Comparison of ENCODE assay signal across 1 cellular context in genomic region chr10:934746-935406, GRCh38.
TF ChIP-seq lines count a peak whose summit lies in the region.

No MANE protein-coding gene starts in this region.

TF ChIP-seq in HepG2, 621 proteins besides CTCF, POLR2A, EP300 and RAD21 (continues in another document):
- TF ChIP-seq ZNF577 (CRISPR knock-in tag; IDR thresholded peaks at IDR 0.05; ENCODE audit: borderline replicate concordance, low read depth) (no peak), ZNF468 (CRISPR knock-in tag; IDR thresholded peaks at IDR 0.05) (no peak), EEA1 (CRISPR knock-in tag; IDR thresholded peaks at IDR 0.05; ENCODE audit: borderline replicate concordance) (no peak), IRF2 (CRISPR knock-in tag; IDR thresholded peaks at IDR 0.05) (no peak), ARHGAP35 (CRISPR knock-in tag; IDR thresholded peaks at IDR 0.05; ENCODE audit: borderline replicate concordance) (no peak), ZFP36 (IDR thresholded peaks at IDR 0.05; ENCODE audit: borderline replicate concordance, low read depth, low read length, partially characterized antibody) (no peak), ZNF558 (CRISPR knock-in tag; IDR thresholded peaks at IDR 0.05; ENCODE audit: borderline replicate concordance) (no peak), FOSL1 (CRISPR knock-in tag; IDR thresholded peaks at IDR 0.05; ENCODE audit: borderline replicate concordance) (no peak), AGO1 (IDR thresholded peaks at IDR 0.05; ENCODE audit: low read depth, low read length, poor library complexity, severe bottlenecking) (no peak), ZNF768 (CRISPR knock-in tag; IDR thresholded peaks at IDR 0.05) (no peak), SIX1 (CRISPR knock-in tag; IDR thresholded peaks at IDR 0.05; ENCODE audit: borderline replicate concordance) (no peak), FOXK2 (IDR thresholded peaks at IDR 0.05) (no peak), ZNF292 (CRISPR knock-in tag; IDR thresholded peaks at IDR 0.05; ENCODE audit: borderline replicate concordance, low read depth) (no peak), HMGA1 (CRISPR knock-in tag; conservative IDR thresholded peaks at IDR 0.05) (no peak), ZNF782 (CRISPR knock-in tag; IDR thresholded peaks at IDR 0.05; ENCODE audit: borderline replicate concordance) (no peak), ZNF280D (CRISPR knock-in tag; IDR thresholded peaks at IDR 0.05) (no peak), ZNF556 (CRISPR knock-in tag; IDR thresholded peaks at IDR 0.05; ENCODE audit: borderline replicate concordance) (peak; percentile 58; the same call in 1 of the 2 replicates), LCORL (IDR thresholded peaks at IDR 0.05) (no peak), LCORL (CRISPR knock-in tag; IDR thresholded peaks at IDR 0.05) (peak; percentile 51; the same call in 1 of the 2 replicates), ZKSCAN1 (IDR thresholded peaks at IDR 0.05; ENCODE audit: low read length) (no peak), SKI (IDR thresholded peaks at IDR 0.05; ENCODE audit: partially characterized antibody) (no peak), ZBTB39 (CRISPR knock-in tag; IDR thresholded peaks at IDR 0.05) (no peak), ZNF383 (CRISPR knock-in tag; IDR thresholded peaks at IDR 0.05; ENCODE audit: borderline replicate concordance) (no peak), HNF1A (IDR thresholded peaks at IDR 0.05; ENCODE audit: low read depth) (no peak), HNF1A (CRISPR knock-in tag; IDR thresholded peaks at IDR 0.05; ENCODE audit: borderline replicate concordance) (no peak), ZSCAN21 (CRISPR knock-in tag; IDR thresholded peaks at IDR 0.05; ENCODE audit: borderline replicate concordance) (no peak), ZNF639 (CRISPR knock-in tag; conservative IDR thresholded peaks at IDR 0.05) (no peak), ZNF550 (CRISPR knock-in tag; IDR thresholded peaks at IDR 0.05; ENCODE audit: borderline replicate concordance) (no peak), ZNF430 (CRISPR knock-in tag; IDR thresholded peaks at IDR 0.05) (peak; percentile 24; the same call in 1 of the 2 replicates), HHEX (CRISPR knock-in tag; IDR thresholded peaks at IDR 0.05) (no peak), ONECUT2 (CRISPR knock-in tag; IDR thresholded peaks at IDR 0.05) (no peak)
- TF ChIP-seq, protein P1, sequence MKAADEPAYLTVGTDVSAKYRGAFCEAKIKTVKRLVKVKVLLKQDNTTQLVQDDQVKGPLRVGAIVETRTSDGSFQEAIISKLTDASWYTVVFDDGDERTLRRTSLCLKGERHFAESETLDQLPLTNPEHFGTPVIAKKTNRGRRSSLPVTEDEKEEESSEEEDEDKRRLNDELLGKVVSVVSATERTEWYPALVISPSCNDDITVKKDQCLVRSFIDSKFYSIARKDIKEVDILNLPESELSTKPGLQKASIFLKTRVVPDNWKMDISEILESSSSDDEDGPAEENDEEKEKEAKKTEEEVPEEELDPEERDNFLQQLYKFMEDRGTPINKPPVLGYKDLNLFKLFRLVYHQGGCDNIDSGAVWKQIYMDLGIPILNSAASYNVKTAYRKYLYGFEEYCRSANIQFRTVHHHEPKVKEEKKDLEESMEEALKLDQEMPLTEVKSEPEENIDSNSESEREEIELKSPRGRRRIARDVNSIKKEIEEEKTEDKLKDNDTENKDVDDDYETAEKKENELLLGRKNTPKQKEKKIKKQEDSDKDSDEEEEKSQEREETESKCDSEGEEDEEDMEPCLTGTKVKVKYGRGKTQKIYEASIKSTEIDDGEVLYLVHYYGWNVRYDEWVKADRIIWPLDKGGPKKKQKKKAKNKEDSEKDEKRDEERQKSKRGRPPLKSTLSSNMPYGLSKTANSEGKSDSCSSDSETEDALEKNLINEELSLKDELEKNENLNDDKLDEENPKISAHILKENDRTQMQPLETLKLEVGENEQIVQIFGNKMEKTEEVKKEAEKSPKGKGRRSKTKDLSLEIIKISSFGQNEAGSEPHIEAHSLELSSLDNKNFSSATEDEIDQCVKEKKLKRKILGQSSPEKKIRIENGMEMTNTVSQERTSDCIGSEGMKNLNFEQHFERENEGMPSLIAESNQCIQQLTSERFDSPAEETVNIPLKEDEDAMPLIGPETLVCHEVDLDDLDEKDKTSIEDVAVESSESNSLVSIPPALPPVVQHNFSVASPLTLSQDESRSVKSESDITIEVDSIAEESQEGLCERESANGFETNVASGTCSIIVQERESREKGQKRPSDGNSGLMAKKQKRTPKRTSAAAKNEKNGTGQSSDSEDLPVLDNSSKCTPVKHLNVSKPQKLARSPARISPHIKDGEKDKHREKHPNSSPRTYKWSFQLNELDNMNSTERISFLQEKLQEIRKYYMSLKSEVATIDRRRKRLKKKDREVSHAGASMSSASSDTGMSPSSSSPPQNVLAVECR (CRISPR knock-in tag; IDR thresholded peaks at IDR 0.05; ENCODE audit: borderline replicate concordance): no peak; the same call in 1 of the 2 replicates
- TF ChIP-seq, protein P2, sequence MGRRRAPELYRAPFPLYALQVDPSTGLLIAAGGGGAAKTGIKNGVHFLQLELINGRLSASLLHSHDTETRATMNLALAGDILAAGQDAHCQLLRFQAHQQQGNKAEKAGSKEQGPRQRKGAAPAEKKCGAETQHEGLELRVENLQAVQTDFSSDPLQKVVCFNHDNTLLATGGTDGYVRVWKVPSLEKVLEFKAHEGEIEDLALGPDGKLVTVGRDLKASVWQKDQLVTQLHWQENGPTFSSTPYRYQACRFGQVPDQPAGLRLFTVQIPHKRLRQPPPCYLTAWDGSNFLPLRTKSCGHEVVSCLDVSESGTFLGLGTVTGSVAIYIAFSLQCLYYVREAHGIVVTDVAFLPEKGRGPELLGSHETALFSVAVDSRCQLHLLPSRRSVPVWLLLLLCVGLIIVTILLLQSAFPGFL (CRISPR knock-in tag; IDR thresholded peaks at IDR 0.05): no peak
- TF ChIP-seq, protein P3, sequence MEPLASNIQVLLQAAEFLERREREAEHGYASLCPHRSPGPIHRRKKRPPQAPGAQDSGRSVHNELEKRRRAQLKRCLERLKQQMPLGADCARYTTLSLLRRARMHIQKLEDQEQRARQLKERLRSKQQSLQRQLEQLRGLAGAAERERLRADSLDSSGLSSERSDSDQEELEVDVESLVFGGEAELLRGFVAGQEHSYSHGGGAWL (CRISPR knock-in tag; IDR thresholded peaks at IDR 0.05): no peak
- TF ChIP-seq, protein P4, sequence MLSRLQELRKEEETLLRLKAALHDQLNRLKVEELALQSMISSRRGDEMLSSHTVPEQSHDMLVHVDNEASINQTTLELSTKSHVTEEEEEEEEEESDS (CRISPR knock-in tag; IDR thresholded peaks at IDR 0.05; ENCODE audit: borderline replicate concordance): no peak
- TF ChIP-seq, protein P5, sequence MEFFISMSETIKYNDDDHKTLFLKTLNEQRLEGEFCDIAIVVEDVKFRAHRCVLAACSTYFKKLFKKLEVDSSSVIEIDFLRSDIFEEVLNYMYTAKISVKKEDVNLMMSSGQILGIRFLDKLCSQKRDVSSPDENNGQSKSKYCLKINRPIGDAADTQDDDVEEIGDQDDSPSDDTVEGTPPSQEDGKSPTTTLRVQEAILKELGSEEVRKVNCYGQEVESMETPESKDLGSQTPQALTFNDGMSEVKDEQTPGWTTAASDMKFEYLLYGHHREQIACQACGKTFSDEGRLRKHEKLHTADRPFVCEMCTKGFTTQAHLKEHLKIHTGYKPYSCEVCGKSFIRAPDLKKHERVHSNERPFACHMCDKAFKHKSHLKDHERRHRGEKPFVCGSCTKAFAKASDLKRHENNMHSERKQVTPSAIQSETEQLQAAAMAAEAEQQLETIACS (CRISPR knock-in tag; IDR thresholded peaks at IDR 0.05): no peak
- TF ChIP-seq, protein P6, sequence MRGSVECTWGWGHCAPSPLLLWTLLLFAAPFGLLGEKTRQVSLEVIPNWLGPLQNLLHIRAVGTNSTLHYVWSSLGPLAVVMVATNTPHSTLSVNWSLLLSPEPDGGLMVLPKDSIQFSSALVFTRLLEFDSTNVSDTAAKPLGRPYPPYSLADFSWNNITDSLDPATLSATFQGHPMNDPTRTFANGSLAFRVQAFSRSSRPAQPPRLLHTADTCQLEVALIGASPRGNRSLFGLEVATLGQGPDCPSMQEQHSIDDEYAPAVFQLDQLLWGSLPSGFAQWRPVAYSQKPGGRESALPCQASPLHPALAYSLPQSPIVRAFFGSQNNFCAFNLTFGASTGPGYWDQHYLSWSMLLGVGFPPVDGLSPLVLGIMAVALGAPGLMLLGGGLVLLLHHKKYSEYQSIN (CRISPR knock-in tag; IDR thresholded peaks at IDR 0.05; ENCODE audit: borderline replicate concordance): no peak
